Comparison of ENCODE assay signal across 22 cellular contexts in the genomic region with DNA sequence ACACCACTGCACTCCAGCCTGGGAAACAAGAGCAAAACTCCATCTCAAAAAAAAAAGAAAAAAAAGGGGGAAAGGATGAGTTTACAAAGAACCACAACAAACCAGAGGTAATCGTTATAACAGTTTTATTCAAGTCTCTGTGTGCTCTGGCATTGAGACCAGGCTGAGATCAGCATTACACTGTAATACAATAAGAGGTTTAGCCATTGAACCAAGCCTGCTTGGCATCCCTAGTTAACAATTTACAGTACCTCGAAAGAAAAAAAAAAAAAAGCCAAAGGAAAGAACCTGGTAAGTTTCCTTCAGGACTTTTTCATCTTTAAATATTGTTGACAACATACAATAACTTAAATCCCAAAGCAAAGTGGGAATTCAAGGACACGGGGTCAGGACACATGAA.
DNase-seq lines count a peak whose midpoint lies in the region; ATAC-seq and TF ChIP-seq lines count a peak whose summit lies in the region.
"Had no signal": no experiment of that assay in that cellular context is flagged by ENCODE, and none has a peak within 500 bp of the region (broad histone marks: within the 10 kb centered on the region; RNA-seq: fewer than 3 reads in every experiment).

No MANE protein-coding gene starts in this region.

- H3K36me3 Mint-ChIP-seq in stimulated activated memory B cell treated with anti-CD40 and anti-IgM and Interleukin-4, amounts not matched to agents 10 μg/mL and 1 μg/mL and 100 μg/mL, for 72 hours, result no peaks in the 10 kb centered on the region
- H3K36me3 Mint-ChIP-seq in neural progenitor cell, result no peaks in the 10 kb centered on the region
- H3K36me3 Mint-ChIP-seq: CD8-positive, alpha-beta T cell had no signal

- no peaks in the 10 kb centered on the region for H3K36me3 ChIP-seq in neural progenitor cell
- H3K36me3 ChIP-seq: MG63 had no signal

- no peak overlapping the region for H2AFZ ChIP-seq in neural progenitor cell (replicated peaks)

- H4K20me1 ChIP-seq in neural progenitor cell (ENCODE audit: low read depth), result no peaks in the 10 kb centered on the region

- no peaks in the 10 kb centered on the region for H3F3A ChIP-seq in neural progenitor cell (ENCODE audit: low read depth)

- peak overlapping the region; percentile 20 for H3K27ac Mint-ChIP-seq in stimulated activated memory B cell treated with anti-CD40 and anti-IgM and Interleukin-4, amounts not matched to agents 10 μg/mL and 1 μg/mL and 100 μg/mL, for 72 hours
- H3K27ac Mint-ChIP-seq in neural progenitor cell, result no peak overlapping the region

- no peak overlapping the region for H3K9ac ChIP-seq in neural progenitor cell

- peak; percentile 19 for DNase-seq in Caki2 (ENCODE audit: low read depth)
- peak; percentile 40 for DNase-seq in epithelial cell of proximal tubule (ENCODE audit: low read depth)
- DNase-seq in left kidney (ENCODE audit: low read depth, low spot score), result peak; percentile 22
- DNase-seq in neural progenitor cell (ENCODE audit: low spot score), result no peak
- DNase-seq in stimulated activated CD4-positive, alpha-beta T cell treated with anti-CD3 and anti-CD28 coated beads, Interleukin-1b, Interleukin-23, amount 100 ng/mL, for 48 hours, result no peak
- DNase-seq: Calu3; CD8-positive, alpha-beta T cell; DMS153; DND-41; KBM-7; MG63; NCI-H1105 treated with DMSO at 0.1 percent for 48 hours; NCI-H146; NCI-H2029; NCI-H446 treated with DMSO at 0.1 percent for 48 hours; NCI-H526; SHP77 treated with DMSO at 0.1 percent for 48 hours had no signal

- no peak overlapping the region for H3K4me2 ChIP-seq in neural progenitor cell

- H3K4me3 ChIP-seq in epithelial cell of proximal tubule (ENCODE audit: low read depth, low read length) (no peak overlapping the region), neural progenitor cell (no peak overlapping the region)
- H3K4me3 ChIP-seq: MG63 had no signal

- ATAC-seq in stimulated activated memory B cell treated with anti-CD40 and anti-IgM and Interleukin-4, amounts not matched to agents 10 μg/mL and 1 μg/mL and 100 μg/mL, for 72 hours, result no peak
- ATAC-seq in GM19351 (IDR thresholded peaks at IDR 0.05; ENCODE audit: unreplicated experiment), result no peak
- ATAC-seq: CD8-positive, alpha-beta T cell; HCT116; Panc1 had no signal

- no peak overlapping the region for H3K27ac ChIP-seq in neural progenitor cell
- H3K27ac ChIP-seq: C4-2B had no signal

- H3K27me3 ChIP-seq in neural progenitor cell, result no peaks in the 10 kb centered on the region
- H3K27me3 ChIP-seq: MG63 had no signal

- H3K9me3 ChIP-seq in neural progenitor cell (ENCODE audit: low read depth), result no peaks in the 10 kb centered on the region
- H3K9me3 ChIP-seq: MG63 had no signal

- no peaks in the 10 kb centered on the region for H3K4me1 ChIP-seq in neural progenitor cell

- in situ Hi-C loops in Caki2 (cut with HindIII; ENCODE audit: low pct_unique_long_range_greater_than_20kb, low sequenced_read_pairs), result no loop called here

- peaks cover 17% of the 10 kb centered on the region for H3K4me1 Mint-ChIP-seq in stimulated activated memory B cell treated with anti-CD40 and anti-IgM and Interleukin-4, amounts not matched to agents 10 μg/mL and 1 μg/mL and 100 μg/mL, for 72 hours
- H3K4me1 Mint-ChIP-seq in neural progenitor cell, result no peaks in the 10 kb centered on the region

- H3K27me3 Mint-ChIP-seq in stimulated activated memory B cell treated with anti-CD40 and anti-IgM and Interleukin-4, amounts not matched to agents 10 μg/mL and 1 μg/mL and 100 μg/mL, for 72 hours, result no peaks in the 10 kb centered on the region
- H3K27me3 Mint-ChIP-seq in neural progenitor cell (ENCODE audit: insufficient read depth, low read depth), result peaks cover 4% of the 10 kb centered on the region

- H3K79me2 ChIP-seq in neural progenitor cell (ENCODE audit: low read depth), result no peaks in the 10 kb centered on the region

- TF ChIP-seq CTCF in epithelial cell of proximal tubule (conservative IDR thresholded peaks at IDR 0.05; ENCODE audit: low read depth, low read length) (no peak), neural progenitor cell (IDR thresholded peaks at IDR 0.05) (no peak)

- no peak overlapping the region for H3K4me3 Mint-ChIP-seq in stimulated activated memory B cell treated with anti-CD40 and anti-IgM and Interleukin-4, amounts not matched to agents 10 μg/mL and 1 μg/mL and 100 μg/mL, for 72 hours
- no peak overlapping the region for H3K4me3 Mint-ChIP-seq in neural progenitor cell
- H3K4me3 Mint-ChIP-seq: CD8-positive, alpha-beta T cell had no signal

- no peaks in the 10 kb centered on the region for H3K9me3 Mint-ChIP-seq in stimulated activated memory B cell treated with anti-CD40 and anti-IgM and Interleukin-4, amounts not matched to agents 10 μg/mL and 1 μg/mL and 100 μg/mL, for 72 hours
- no peaks in the 10 kb centered on the region for H3K9me3 Mint-ChIP-seq in neural progenitor cell
- H3K9me3 Mint-ChIP-seq: CD8-positive, alpha-beta T cell had no signal

Comparison
In these comparisons a context has a peak if more than half of its experiments do, and no peak if none do; other contexts are left out.
1. DNase-seq: peak in Caki2 (single experiment), epithelial cell of proximal tubule (single experiment) and left kidney (single experiment); none in neural progenitor cell (single experiment) and stimulated activated CD4-positive, alpha-beta T cell treated with anti-CD3 and anti-CD28 coated beads, Interleukin-1b, Interleukin-23, amount 100 ng/mL, for 48 hours (single experiment).